In genomic region chr4:174934360-174934759, GRCh38 we compare ENCODE assay signal across 21 cellular contexts. TPM values are rescaled to one million over a fixed set of nuclear protein-coding genes. Genes with fewer than 3 reads are reported as not detected.
DNase-seq lines count a peak whose midpoint lies in the region; ATAC-seq, FAIRE-seq and TF ChIP-seq lines count a peak whose summit lies in the region.
"Had no signal": no experiment of that assay in that cellular context is flagged by ENCODE, and none has a peak within 500 bp of the region (broad histone marks: within the 10 kb centered on the region; RNA-seq: fewer than 3 reads in every experiment).

No MANE protein-coding gene starts in this region.

- no peak for TF ChIP-seq POLR2A in A549 (IDR thresholded peaks at IDR 0.05; ENCODE audit: low read length)

- no peak overlapping the region for H3K4me3 ChIP-seq in A549
- H3K4me3 ChIP-seq in kidney (ENCODE audit: low read length in 2 of 2): no peak overlapping the region

- no peak for FAIRE-seq in A549 (lab: Jason Lieb, UNC)
- peak; percentile 49 for FAIRE-seq in TTC549 (lab: Jason Lieb, UNC)
- peak; percentile 23 for FAIRE-seq in kidney (lab: Jason Lieb, UNC)
- FAIRE-seq: GM12892, GM19239 had no signal

- no peaks in the 10 kb centered on the region for H3K36me3 ChIP-seq in kidney (ENCODE audit: control insufficient read depth in 1 of 2, insufficient read depth in 2 of 2, low read length in 2 of 2)

- POLR2A ChIA-PET in A549 (lab: Yijun Ruan, JAX): no interaction called here

- no peak overlapping the region for H3K9ac ChIP-seq in kidney (ENCODE audit: low read length in 2 of 2)

- H3K4me1 ChIP-seq in A549 (no peaks in the 10 kb centered on the region), kidney (ENCODE audit: control insufficient read depth in 1 of 2, insufficient read depth in 1 of 2, low read depth in 1 of 2, low read length in 2 of 2) (no peaks in the 10 kb centered on the region)

- no peak for TF ChIP-seq RAD21 in A549 (conservative IDR thresholded peaks at IDR 0.05 in 1 of 2, IDR thresholded peaks at IDR 0.05 in 1 of 2)

- H3K4me2 ChIP-seq in A549: no peak overlapping the region

- CTCF ChIA-PET in A549 (lab: Yijun Ruan, JAX): no interaction called here

- no peak for ATAC-seq in A549
- peak; percentile 46 for ATAC-seq in HG03457 (IDR thresholded peaks at IDR 0.05; ENCODE audit: unreplicated experiment)
- ATAC-seq in HG02870 (IDR thresholded peaks at IDR 0.05; ENCODE audit: unreplicated experiment): no peak

- no peak for TF ChIP-seq EP300 in A549 (IDR thresholded peaks at IDR 0.05)

- TF ChIP-seq CTCF in A549 (IDR thresholded peaks at IDR 0.05) (no peak), kidney (IDR thresholded peaks at IDR 0.05; ENCODE audit: borderline replicate concordance, extremely low read depth, insufficient read depth) (no peak)

- WGBS in A549 (ENCODE audit: missing lambda C conversion rate): 90% methylated on average over 4 of the region's 4 CpGs

- DNase-seq in A549 (ENCODE audit: low read depth in 1 of 2, low spot score in 1 of 2): no peak
- no peak for DNase-seq in kidney
- no peak for DNase-seq in activated T-cell treated with anti-CD3 and anti-CD28 coated beads, Interleukin-2, amount 50 U/mL, for 1 hour
- DNase-seq in activated T-cell treated with anti-CD3 and anti-CD28 coated beads for 4 hours: no peak
- DNase-seq: 8988T; ACHN; C1 segment of cervical spinal cord; Calu3; CD4-positive, alpha-beta T cell; DMS 273 treated with DMSO at 0.1 percent for 48 hours; GOT3; H9; KG1 had no signal

- no peaks in the 10 kb centered on the region for H3K9me3 ChIP-seq in A549
- H3K9me3 ChIP-seq in kidney (ENCODE audit: control insufficient read depth in 1 of 2, low read length in 2 of 2): no peaks in the 10 kb centered on the region

- H3K27ac ChIP-seq in A549: no peak overlapping the region
- H3K27ac ChIP-seq in kidney (ENCODE audit: low read depth in 2 of 2, low read length in 2 of 2): no peak overlapping the region
- H3K27ac ChIP-seq: HL-60 had no signal

- intact Hi-C loops in kidney (cut with DNase I): no loop called here

TF ChIP-seq in A549, 52 proteins besides CTCF, POLR2A, EP300 and RAD21:
- no peak for TF ChIP-seq CEBPB (IDR thresholded peaks at IDR 0.05)
- no peak for TF ChIP-seq RCOR1 (IDR thresholded peaks at IDR 0.05; ENCODE audit: low read depth, low read length)
- peak; percentile 63 for TF ChIP-seq MAFK (IDR thresholded peaks at IDR 0.05; ENCODE audit: partially characterized antibody)
- no peak for TF ChIP-seq GATA3 (IDR thresholded peaks at IDR 0.05; ENCODE audit: borderline replicate concordance)
- TF ChIP-seq NPAS2 (CRISPR knock-in tag; IDR thresholded peaks at IDR 0.05; ENCODE audit: borderline replicate concordance): no peak
- no peak for TF ChIP-seq KDM1A (IDR thresholded peaks at IDR 0.05; ENCODE audit: low read depth)
- no peak for TF ChIP-seq HES2 (IDR thresholded peaks at IDR 0.05)
- no peak for TF ChIP-seq MAX (IDR thresholded peaks at IDR 0.05)
TF ChIP-seq in A549: peak in this region for 1.

RNA-seq across cellular contexts. Expression of gene ADAM29, which starts 16.2 kb away (rescaled TPM):
- polyA plus RNA-seq in A549 (2011; rRNA removed) (not detected in 2 replicates), A549 (2017; fragmentation: RNase III; extraction: RNeasy Plus Mini Kit Qiagen cat#74134 plus additional on column Dnase treatment) (not detected in 3 replicates), kidney (ENCODE audit: insufficient read depth, low read depth, low replicate concordance) (not detected)
- not detected in 2 replicates for polyA plus RNA-seq in A549 (2012; cell fraction: cytosol; rRNA removed)
- polyA plus RNA-seq in A549 (2012; cell fraction: nucleus; rRNA removed): not detected in 2 replicates
- not detected in 2 replicates for polyA minus RNA-seq in A549 (2011; rRNA and poly(A)+ RNA removed)
- not detected for total RNA-seq in kidney
- total RNA-seq: Calu3; CD4-positive, alpha-beta T cell; Daoy; G401; H9 had no signal
